In genomic region chr19:19232231-19232630, GRCh38 we compare ENCODE assay signal across 28 cellular contexts. TPM values are rescaled to one million over a fixed set of nuclear protein-coding genes. Genes with fewer than 3 reads are reported as not detected.
DNase-seq lines count a peak whose midpoint lies in the region; ATAC-seq lines count a peak whose summit lies in the region.
"Had no signal": no experiment of that assay in that cellular context is flagged by ENCODE, and none has a peak within 500 bp of the region (broad histone marks: within the 10 kb centered on the region; RNA-seq: fewer than 3 reads in every experiment).

No MANE protein-coding gene starts in this region.

- H3K27ac ChIP-seq in angular gyrus (ENCODE audit: low read depth, low read length) = peak overlapping the region; percentile 87
- H3K27ac ChIP-seq: ascending aorta, lower lobe of right lung, sigmoid colon had no signal

- no peak for ATAC-seq in stimulated activated naive CD8-positive, alpha-beta T cell treated with anti-CD3 and anti-CD28 coated beads, Interleukin-15, Interleukin-2, amounts not matched to agents 100 U/mL and 50 U/mL, for 24 hours
- ATAC-seq: activated naive CD4-positive, alpha-beta T cell treated with anti-CD3 and anti-CD28 coated beads, Interleukin-2, amount 50 U/mL, for 72 hours; activated T-helper 17 cell treated with anti-CD3 and anti-CD28 coated beads, Interleukin-2, amount 50 U/mL, for 72 hours; mucosa of descending colon; WTC11 had no signal

- peak; percentile 6 for DNase-seq in 8988T
- DNase-seq in LHCN-M2 (ENCODE audit: low read depth) = peak; percentile 32
- DNase-seq in myocyte (ENCODE audit: low read depth) = peak; percentile 86
- DNase-seq in stimulated activated naive CD8-positive, alpha-beta T cell treated with anti-CD3 and anti-CD28 coated beads, Interleukin-15, Interleukin-2, amounts not matched to agents 100 U/mL and 50 U/mL, for 24 hours = no peak
- no peak for DNase-seq in kidney tubule cell (ENCODE audit: low spot score)
- DNase-seq in NCI-H69 (lab: John Stamatoyannopoulos, UW) = no peak
- no peak for DNase-seq in activated naive CD4-positive, alpha-beta T cell treated with Interleukin-2 at 50 U/mL for 16 hours
- DNase-seq: activated CD4-positive, alpha-beta T cell treated with anti-CD3 and anti-CD28 coated beads, Interleukin-2, amount 50 U/mL, for 4 hours; activated CD8-positive, alpha-beta memory T cell treated with anti-CD3 and anti-CD28 coated beads, Interleukin-2, amount 50 U/mL, for 48 hours; central memory CD4-positive, alpha-beta T cell; lower lobe of right lung; mucosa of descending colon; NCI-H1105 treated with DMSO at 0.1 percent for 48 hours; NCI-H774; OCI-M1; Right ventricle myocardium superior; sigmoid colon; T1000 had no signal

RNA-seq across cellular contexts. Expression of gene NCAN, which starts 20.5 kb away (rescaled TPM):
- total RNA-seq in LHCN-M2 (2014; rRNA removed) (under 0.01 TPM in 1 of 2 replicates, not detected in the other), myocyte (0.05 TPM in 1 of 2 replicates, not detected in the other)
- 0.04 TPM for polyA plus RNA-seq in LHCN-M2 (2012)
- polyA plus RNA-seq in myocyte (2012) = not detected
- total RNA-seq: activated naive CD4-positive, alpha-beta T cell treated with anti-CD3 and anti-CD28 coated beads, Interleukin-2, amount 50 U/mL, for 72 hours; activated T-helper 17 cell treated with anti-CD3 and anti-CD28 coated beads, Interleukin-2, amount 50 U/mL, for 72 hours; ascending aorta; Daoy; glomerular endothelial cell; lower lobe of right lung; Right ventricle myocardium superior had no signal
- polyA plus RNA-seq: BJ, IgD-negative memory B cell had no signal

RNA-seq across cellular contexts. Expression of gene NR2C2AP, which starts 29.0 kb away (rescaled TPM):
- 16.0 and 19.7 TPM in 2 replicates for total RNA-seq in LHCN-M2 (2014; rRNA removed)
- polyA plus RNA-seq in LHCN-M2 (2012) = 13.1 TPM
- total RNA-seq in myocyte = 6.9 and 9.7 TPM in 2 replicates
- 9.4 TPM for polyA plus RNA-seq in myocyte (2012)

RNA-seq across cellular contexts. Expression of gene RFXANK, which starts 40.2 kb away (rescaled TPM):
- total RNA-seq in LHCN-M2 (2014; rRNA removed) (66.9 and 71.8 TPM in 2 replicates), myocyte (46.4 and 55.4 TPM in 2 replicates)
- polyA plus RNA-seq in LHCN-M2 (2012) = 105 TPM
- polyA plus RNA-seq in myocyte (2012) = 78.6 TPM

RNA-seq across cellular contexts. Expression of gene BORCS8, which starts 40.3 kb away (rescaled TPM):
- total RNA-seq in LHCN-M2 (2014; rRNA removed) (19.6 and 27.0 TPM in 2 replicates), myocyte (12.7 and 15.4 TPM in 2 replicates)
- polyA plus RNA-seq in LHCN-M2 (2012) = 32.6 TPM
- 23.9 TPM for polyA plus RNA-seq in myocyte (2012)

RNA-seq across cellular contexts. Expression of gene TM6SF2, which starts 40.9 kb away (rescaled TPM):
- total RNA-seq in LHCN-M2 (2014; rRNA removed) (1.2 and 1.3 TPM in 2 replicates), myocyte (0.13 and 0.21 TPM in 2 replicates)
- 6.0 TPM for polyA plus RNA-seq in LHCN-M2 (2012)
- 4.8 TPM for polyA plus RNA-seq in myocyte (2012)
- total RNA-seq: activated naive CD4-positive, alpha-beta T cell treated with anti-CD3 and anti-CD28 coated beads, Interleukin-2, amount 50 U/mL, for 72 hours; activated T-helper 17 cell treated with anti-CD3 and anti-CD28 coated beads, Interleukin-2, amount 50 U/mL, for 72 hours; Daoy; glomerular endothelial cell had no signal
- polyA plus RNA-seq: IgD-negative memory B cell, neural cell had no signal

Comparison
In these comparisons a context has a peak if more than half of its experiments do, and no peak if none do; other contexts are left out.
1. DNase-seq: peak in 8988T (single experiment), LHCN-M2 (single experiment) and myocyte (single experiment); none in stimulated activated naive CD8-positive, alpha-beta T cell treated with anti-CD3 and anti-CD28 coated beads, Interleukin-15, Interleukin-2, amounts not matched to agents 100 U/mL and 50 U/mL, for 24 hours (single experiment), kidney tubule cell (single experiment), NCI-H69 (single experiment) and activated naive CD4-positive, alpha-beta T cell treated with Interleukin-2 at 50 U/mL for 16 hours (single experiment).